ENCODE assay signal across 32 cellular contexts in genomic region chr17:46827274-46827673, GRCh38. TPM values are rescaled to one million over a fixed set of nuclear protein-coding genes. Genes with fewer than 3 reads are reported as not detected.
"Had no signal": no experiment of that assay in that cellular context is flagged by ENCODE, and none has a peak within 500 bp of the region (broad histone marks: within the 10 kb centered on the region; RNA-seq: fewer than 3 reads in every experiment).

No MANE protein-coding gene starts in this region.

- H3K4me1 Mint-ChIP-seq: activated B cell treated with CpG ODN at 0.5 μM for 24 hours; activated CD4-positive, alpha-beta T cell treated with anti-CD3 and anti-CD28 coated beads, Interleukin-2, amount 10 ng/mL, durations not matched to agents 7 days and 5 days; activated naive CD4-positive, alpha-beta T cell treated with anti-CD3 and anti-CD28 coated beads, Interleukin-2, amount 10 ng/mL, durations not matched to agents 7 days and 5 days; activated naive CD4-positive, alpha-beta T cell treated with anti-CD3 and anti-CD28 coated beads, Interleukin-2, amount 50 U/mL, for 24 hours; activated naive CD8-positive, alpha-beta T cell treated with anti-CD3 and anti-CD28 coated beads, Interleukin-2, amount 50 U/mL, for 24 hours had no signal

- H3K4me3 ChIP-seq: ascending aorta had no signal

- FAIRE-seq: TTC549 had no signal

- H3K36me3 ChIP-seq: ascending aorta had no signal

- H3K9me3 ChIP-seq: ascending aorta had no signal

- H3K27ac ChIP-seq: ascending aorta, VCaP had no signal

- ATAC-seq: activated CD8-positive, alpha-beta memory T cell treated with anti-CD3 and anti-CD28 coated beads, Interleukin-2, amount 10 ng/mL, durations not matched to agents 7 days and 5 days; activated CD8-positive, alpha-beta T cell treated with anti-CD3 and anti-CD28 coated beads, Interleukin-2, amount 10 ng/mL, durations not matched to agents 7 days and 5 days; activated naive CD8-positive, alpha-beta T cell treated with anti-CD3 and anti-CD28 coated beads, Interleukin-2, amount 50 U/mL, for 24 hours had no signal

- DNase-seq: activated B cell treated with CpG ODN at 0.5 μM for 24 hours; activated CD4-positive, alpha-beta memory T cell treated with anti-CD3 and anti-CD28 coated beads, Interleukin-2, amount 10 ng/mL, durations not matched to agents 7 days and 5 days; activated CD4-positive, alpha-beta T cell treated with anti-CD3 and anti-CD28 coated beads for 4 hours; activated CD4-positive, alpha-beta T cell treated with anti-CD3 and anti-CD28 coated beads, Interleukin-2, amount 10 ng/mL, durations not matched to agents 7 days and 5 days; activated CD4-positive, alpha-beta T cell treated with anti-CD3 and anti-CD28 coated beads, Interleukin-2, amount 50 U/mL, for 48 hours; activated CD4-positive, CD25-positive, alpha-beta regulatory T cell treated with anti-CD3 and anti-CD28 coated beads, Interleukin-2, amount 50 U/mL, for 72 hours; activated CD8-positive, alpha-beta memory T cell treated with anti-CD3 and anti-CD28 coated beads for 24 hours; activated CD8-positive, alpha-beta memory T cell treated with anti-CD3 and anti-CD28 coated beads, Interleukin-2, amount 10 ng/mL, durations not matched to agents 7 days and 5 days; activated CD8-positive, alpha-beta memory T cell treated with anti-CD3 and anti-CD28 coated beads, Interleukin-2, amount 50 U/mL, for 48 hours; activated CD8-positive, alpha-beta T cell treated with anti-CD3 and anti-CD28 coated beads, Interleukin-2, amount 10 ng/mL, durations not matched to agents 7 days and 5 days; activated effector memory CD4-positive, alpha-beta T cell treated with Interleukin-2 at 50 U/mL for 16 hours; activated gamma-delta T cell; activated naive CD4-positive, alpha-beta T cell treated with anti-CD3 and anti-CD28 coated beads, Interleukin-2, amount 10 ng/mL, durations not matched to agents 7 days and 5 days; activated naive CD4-positive, alpha-beta T cell treated with Interleukin-2 at 50 U/mL for 16 hours; activated naive CD8-positive, alpha-beta T cell treated with anti-CD3 and anti-CD28 coated beads, Interleukin-2, amount 10 ng/mL, durations not matched to agents 7 days and 5 days; activated naive CD8-positive, alpha-beta T cell treated with anti-CD3 and anti-CD28 coated beads, Interleukin-2, amount 50 U/mL, for 24 hours; activated T-cell treated with anti-CD3 and anti-CD28 coated beads, Interleukin-2, amount 50 U/mL, for 24 hours; activated T-cell treated with anti-CD3 and anti-CD28 coated beads, Interleukin-2, amount 50 U/mL, for 48 hours; amygdala; anterior cingulate cortex; central memory CD4-positive, alpha-beta T cell; T-helper 2 cell; T-helper 9 cell had no signal

- H3K4me3 Mint-ChIP-seq: activated B cell treated with CpG ODN at 0.5 μM for 24 hours; activated CD4-positive, alpha-beta memory T cell treated with anti-CD3 and anti-CD28 coated beads, Interleukin-2, amount 10 ng/mL, durations not matched to agents 7 days and 5 days; activated CD4-positive, alpha-beta T cell treated with anti-CD3 and anti-CD28 coated beads, Interleukin-2, amount 10 ng/mL, durations not matched to agents 7 days and 5 days; activated CD8-positive, alpha-beta memory T cell treated with anti-CD3 and anti-CD28 coated beads, Interleukin-2, amount 10 ng/mL, durations not matched to agents 7 days and 5 days; activated CD8-positive, alpha-beta T cell treated with anti-CD3 and anti-CD28 coated beads, Interleukin-2, amount 10 ng/mL, durations not matched to agents 7 days and 5 days; activated naive CD4-positive, alpha-beta T cell treated with anti-CD3 and anti-CD28 coated beads, Interleukin-2, amount 10 ng/mL, durations not matched to agents 7 days and 5 days; activated naive CD4-positive, alpha-beta T cell treated with anti-CD3 and anti-CD28 coated beads, Interleukin-2, amount 50 U/mL, for 24 hours; activated naive CD8-positive, alpha-beta T cell; activated naive CD8-positive, alpha-beta T cell treated with anti-CD3 and anti-CD28 coated beads, Interleukin-2, amount 10 ng/mL, durations not matched to agents 7 days and 5 days; activated naive CD8-positive, alpha-beta T cell treated with anti-CD3 and anti-CD28 coated beads, Interleukin-2, amount 50 U/mL, for 24 hours; activated T-cell treated with anti-CD3 and anti-CD28 coated beads, Interleukin-2, amount 50 U/mL, for 24 hours; brain; T-helper 1 cell treated with Interleukin-12 subunit alpha and Interleukin-12 subunit beta and Interleukin-4 antibody, amounts not matched to agents 30 μg/mL and 1 μg/mL, for 36 hours; T-helper 2 cell treated with Interferon-gamma antibody and Interleukin-4, amounts not matched to agents 5 μg/mL and 100 μg/mL, for 36 hours had no signal

- H3K4me1 ChIP-seq: ascending aorta had no signal

- H3K9me3 Mint-ChIP-seq: activated B cell treated with CpG ODN at 0.5 μM for 24 hours; activated CD4-positive, alpha-beta memory T cell treated with anti-CD3 and anti-CD28 coated beads, Interleukin-2, amount 10 ng/mL, durations not matched to agents 7 days and 5 days; activated CD4-positive, alpha-beta T cell treated with anti-CD3 and anti-CD28 coated beads, Interleukin-2, amount 10 ng/mL, durations not matched to agents 7 days and 5 days; activated naive CD4-positive, alpha-beta T cell treated with anti-CD3 and anti-CD28 coated beads, Interleukin-2, amount 10 ng/mL, durations not matched to agents 7 days and 5 days; activated naive CD4-positive, alpha-beta T cell treated with anti-CD3 and anti-CD28 coated beads, Interleukin-2, amount 50 U/mL, for 24 hours; activated naive CD8-positive, alpha-beta T cell treated with anti-CD3 and anti-CD28 coated beads, Interleukin-2, amount 10 ng/mL, durations not matched to agents 7 days and 5 days; activated naive CD8-positive, alpha-beta T cell treated with anti-CD3 and anti-CD28 coated beads, Interleukin-2, amount 50 U/mL, for 24 hours; activated T-cell treated with anti-CD3 and anti-CD28 coated beads, Interleukin-2, amount 50 U/mL, for 24 hours; activated T-helper 2 cell treated with anti-CD3 and anti-CD28 coated beads, Interferon-gamma antibody, Interleukin-2, Interleukin-4, amounts not matched to agents 10 μg/mL and 5 μg/mL and 100 μg/mL, durations not matched to agents 14 hours and 24 hours and 36 hours; T-helper 1 cell treated with Interleukin-12 subunit alpha and Interleukin-12 subunit beta and Interleukin-4 antibody, amounts not matched to agents 30 μg/mL and 1 μg/mL, for 36 hours; T-helper 2 cell treated with Interferon-gamma antibody and Interleukin-4, amounts not matched to agents 5 μg/mL and 100 μg/mL, for 36 hours had no signal

- H3K36me3 Mint-ChIP-seq: activated CD8-positive, alpha-beta memory T cell treated with anti-CD3 and anti-CD28 coated beads, Interleukin-2, amount 10 ng/mL, durations not matched to agents 7 days and 5 days; activated naive CD4-positive, alpha-beta T cell treated with anti-CD3 and anti-CD28 coated beads, Interleukin-2, amount 10 ng/mL, durations not matched to agents 7 days and 5 days; activated naive CD4-positive, alpha-beta T cell treated with anti-CD3 and anti-CD28 coated beads, Interleukin-2, amount 50 U/mL, for 24 hours; activated naive CD8-positive, alpha-beta T cell; activated naive CD8-positive, alpha-beta T cell treated with anti-CD3 and anti-CD28 coated beads, Interleukin-2, amount 10 ng/mL, durations not matched to agents 7 days and 5 days; brain had no signal

- H3K27ac Mint-ChIP-seq: activated B cell treated with CpG ODN at 0.5 μM for 24 hours; activated CD4-positive, alpha-beta memory T cell treated with anti-CD3 and anti-CD28 coated beads, Interleukin-2, amount 10 ng/mL, durations not matched to agents 7 days and 5 days; activated CD4-positive, alpha-beta T cell treated with anti-CD3 and anti-CD28 coated beads, Interleukin-2, amount 10 ng/mL, durations not matched to agents 7 days and 5 days; activated CD8-positive, alpha-beta memory T cell treated with anti-CD3 and anti-CD28 coated beads, Interleukin-2, amount 10 ng/mL, durations not matched to agents 7 days and 5 days; activated CD8-positive, alpha-beta T cell treated with anti-CD3 and anti-CD28 coated beads, Interleukin-2, amount 10 ng/mL, durations not matched to agents 7 days and 5 days; activated naive CD4-positive, alpha-beta T cell treated with anti-CD3 and anti-CD28 coated beads, Interleukin-2, amount 10 ng/mL, durations not matched to agents 7 days and 5 days; activated naive CD4-positive, alpha-beta T cell treated with anti-CD3 and anti-CD28 coated beads, Interleukin-2, amount 50 U/mL, for 24 hours; activated naive CD8-positive, alpha-beta T cell; activated naive CD8-positive, alpha-beta T cell treated with anti-CD3 and anti-CD28 coated beads, Interleukin-2, amount 10 ng/mL, durations not matched to agents 7 days and 5 days; activated naive CD8-positive, alpha-beta T cell treated with anti-CD3 and anti-CD28 coated beads, Interleukin-2, amount 50 U/mL, for 24 hours; activated T-cell treated with anti-CD3 and anti-CD28 coated beads, Interleukin-2, amount 50 U/mL, for 24 hours; activated T-helper 2 cell treated with anti-CD3 and anti-CD28 coated beads, Interferon-gamma antibody, Interleukin-2, Interleukin-4, amounts not matched to agents 10 μg/mL and 5 μg/mL and 100 μg/mL, durations not matched to agents 14 hours and 24 hours and 36 hours; T-helper 1 cell treated with Interleukin-12 subunit alpha and Interleukin-12 subunit beta and Interleukin-4 antibody, amounts not matched to agents 30 μg/mL and 1 μg/mL, for 36 hours; T-helper 2 cell treated with Interferon-gamma antibody and Interleukin-4, amounts not matched to agents 5 μg/mL and 100 μg/mL, for 36 hours had no signal

RNA-seq across cellular contexts. Expression of gene WNT3, which starts 8.8 kb away (rescaled TPM):
- total RNA-seq: activated CD4-positive, alpha-beta memory T cell treated with anti-CD3 and anti-CD28 coated beads, Interleukin-2, amount 10 ng/mL, durations not matched to agents 7 days and 5 days; activated CD4-positive, alpha-beta T cell treated with anti-CD3 and anti-CD28 coated beads, Interleukin-2, amount 10 ng/mL, durations not matched to agents 7 days and 5 days; activated CD8-positive, alpha-beta memory T cell treated with anti-CD3 and anti-CD28 coated beads, Interleukin-2, amount 10 ng/mL, durations not matched to agents 7 days and 5 days; activated CD8-positive, alpha-beta T cell treated with anti-CD3 and anti-CD28 coated beads, Interleukin-2, amount 10 ng/mL, durations not matched to agents 7 days and 5 days; activated naive CD8-positive, alpha-beta T cell treated with anti-CD3 and anti-CD28 coated beads, Interleukin-2, amount 10 ng/mL, durations not matched to agents 7 days and 5 days; ascending aorta had no signal

RNA-seq across cellular contexts. Expression of gene WNT9B, which starts 24.1 kb away (rescaled TPM):
- total RNA-seq: activated B cell treated with CpG ODN at 0.5 μM for 24 hours; activated CD4-positive, alpha-beta memory T cell treated with anti-CD3 and anti-CD28 coated beads, Interleukin-2, amount 10 ng/mL, durations not matched to agents 7 days and 5 days; activated CD4-positive, alpha-beta T cell treated with anti-CD3 and anti-CD28 coated beads, Interleukin-2, amount 10 ng/mL, durations not matched to agents 7 days and 5 days; activated CD8-positive, alpha-beta memory T cell treated with anti-CD3 and anti-CD28 coated beads, Interleukin-2, amount 10 ng/mL, durations not matched to agents 7 days and 5 days; activated CD8-positive, alpha-beta T cell treated with anti-CD3 and anti-CD28 coated beads, Interleukin-2, amount 10 ng/mL, durations not matched to agents 7 days and 5 days; activated naive CD8-positive, alpha-beta T cell treated with anti-CD3 and anti-CD28 coated beads, Interleukin-2, amount 10 ng/mL, durations not matched to agents 7 days and 5 days; activated T-helper 2 cell treated with anti-CD3 and anti-CD28 coated beads, Interferon-gamma antibody, Interleukin-2, Interleukin-4, amounts not matched to agents 10 μg/mL and 5 μg/mL and 100 μg/mL, durations not matched to agents 14 hours and 24 hours and 36 hours had no signal
